In genomic region chr9:77475641-77476473, GRCh38 we compare ENCODE assay signal across 8 cellular contexts.
DNase-seq lines count a peak whose midpoint lies in the region; ATAC-seq and TF ChIP-seq lines count a peak whose summit lies in the region.

No MANE protein-coding gene starts in this region.

- peaks cover 17% of the 10 kb centered on the region for H3K9me3 ChIP-seq in A673 (ENCODE audit: low read depth, low read length, poor library complexity, severe bottlenecking)
- H3K9me3 ChIP-seq in right atrium auricular region = peaks cover 0 to 21% of the 10 kb centered on the region in 2 donors

- H3K27me3 ChIP-seq in A673 (replicated peaks; ENCODE audit: insufficient read depth, low read depth, low read length, poor library complexity) (no peaks in the 10 kb centered on the region), right atrium auricular region (no peaks in the 10 kb centered on the region)

- H3K27ac ChIP-seq in A673 (ENCODE audit: low read depth, low read length, poor library complexity, severe bottlenecking) (peak overlapping the region; percentile 85), right atrium auricular region (peak overlapping the region; percentile 11 to 45)

- TF ChIP-seq CTCF in A673 (conservative IDR thresholded peaks at IDR 0.05; ENCODE audit: low read depth, low read length) (no peak), right atrium auricular region (IDR thresholded peaks at IDR 0.05) (no peak)

- BruUV-seq in A673 (replicated peaks; lab: Mats Ljungman, UMichigan) = TSS peak; percentile 91

- no peaks in the 10 kb centered on the region for H3K36me3 ChIP-seq in A673 (ENCODE audit: insufficient read depth, low read length, poor library complexity, severe bottlenecking)
- H3K36me3 ChIP-seq in right atrium auricular region = no peaks in the 10 kb centered on the region

- H3K4me3 ChIP-seq in A673 (ENCODE audit: low read depth, low read length, poor library complexity, severe bottlenecking) (no peak overlapping the region), right atrium auricular region (no peak overlapping the region)

- DNase-seq in A673 (ENCODE audit: low spot score) = peak; percentile 90
- DNase-seq in GM19238 (ENCODE audit: insufficient read length, low spot score) = peak; percentile 11
- DNase-seq in activated CD4-positive, alpha-beta T cell treated with anti-CD3 and anti-CD28 coated beads for 4 hours = peak; percentile 15
- no peak for DNase-seq in right atrium auricular region (ENCODE audit: low spot score)
- DNase-seq in erythroblast (lab: John Stamatoyannopoulos, UW) = no peak
- DNase-seq in HUDEP-2 (lab: John Stamatoyannopoulos, UW; ENCODE audit: unreplicated experiment in 76 of 76) = no peak
- DNase-seq in Ammon's horn (ENCODE audit: low spot score) = no peak

- H3K4me1 ChIP-seq in A673 (ENCODE audit: insufficient read depth, low read length, poor library complexity, severe bottlenecking) (peaks cover 14% of the 10 kb centered on the region), right atrium auricular region (no peaks in the 10 kb centered on the region)

- intact Hi-C loops in A673 (cut with micrococcal nuclease; ENCODE audit: unreplicated experiment) = no loop called here

- POLR2A ChIA-PET in A673 (lab: Charles Lee; ENCODE audit: low non-redundant PET) = no interaction called here

- CTCF ChIA-PET in A673 (lab: Charles Lee) = interaction anchor here (0.6 to 1.6 kb wide), 4 partner anchors 18 to 165 kb away, joined by 3 to 8 read pairs (median 4); no protein-coding TSS in a partner anchor

- TF ChIP-seq POLR2A in erythroblast (IDR thresholded peaks at IDR 0.05; ENCODE audit: low read length) = no peak

- ATAC-seq in HG03159 (IDR thresholded peaks at IDR 0.05; ENCODE audit: unreplicated experiment) = peak; percentile 98

Comparison
In these comparisons a context has a peak if more than half of its experiments do, and no peak if none do; other contexts are left out.
1. DNase-seq: peak in A673 (single experiment), GM19238 (single experiment) and activated CD4-positive, alpha-beta T cell treated with anti-CD3 and anti-CD28 coated beads for 4 hours (2 of 2); none in right atrium auricular region (single experiment), erythroblast (0 of 2), HUDEP-2 (0 of 76) and Ammon's horn (single experiment).